ENCODE assay signal across 1 cellular context in the genomic region with DNA sequence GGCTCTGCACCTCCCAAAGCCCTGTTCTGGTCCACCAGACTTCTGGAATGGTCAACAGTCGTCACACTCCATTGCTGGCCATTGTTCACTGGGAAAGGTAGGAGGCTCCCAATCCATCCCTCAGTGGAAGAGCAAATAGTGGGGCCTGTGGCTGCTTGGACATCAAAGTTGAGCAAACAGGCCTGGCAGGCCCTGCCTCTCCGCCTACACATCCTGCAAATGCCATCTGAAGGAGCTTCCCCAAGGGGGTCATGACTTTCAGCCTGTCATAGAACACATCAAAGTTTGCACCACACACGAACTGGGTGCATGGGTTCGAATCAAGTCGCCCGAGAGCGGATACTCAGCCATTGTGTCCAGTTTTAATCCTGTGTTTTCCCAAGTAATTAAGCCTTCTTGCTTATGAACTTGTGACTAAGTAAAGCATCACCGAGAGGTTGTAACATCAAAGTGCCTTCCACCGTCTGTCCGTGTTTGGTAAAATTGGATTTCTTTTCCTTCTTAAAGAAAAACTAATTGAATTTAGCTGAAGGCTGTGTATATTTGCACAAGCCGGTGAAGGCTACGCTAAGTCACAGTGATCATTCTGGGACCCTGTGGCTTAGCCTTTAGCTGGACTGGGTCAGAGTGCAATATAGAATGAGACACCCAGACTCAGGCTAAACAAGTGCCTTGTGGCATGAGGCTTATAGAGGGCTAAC.
TF ChIP-seq lines count a peak whose summit lies in the region.

No MANE protein-coding gene starts in this region.

TF ChIP-seq in HepG2, 621 proteins besides CTCF, POLR2A, EP300 and RAD21 (continued from another document and continues in another):
- no peak for TF ChIP-seq ZNF790 (CRISPR knock-in tag; IDR thresholded peaks at IDR 0.05; ENCODE audit: borderline replicate concordance)
- no peak for TF ChIP-seq RBM22 (optimal IDR thresholded peaks at IDR 0.05; ENCODE audit: low read length)
- TF ChIP-seq ZNF543 (CRISPR knock-in tag; IDR thresholded peaks at IDR 0.05) = 0 out of 2 replicates have a peak, but pooled peaks have one; percentile 43
- peak; percentile 70 for TF ChIP-seq HNF4A (CRISPR knock-in tag; IDR thresholded peaks at IDR 0.05)
- 0 out of 2 replicates have a peak, but pooled peaks have one; percentile 53 for TF ChIP-seq HNRNPL (IDR thresholded peaks at IDR 0.05; ENCODE audit: low read depth, low read length)
- TF ChIP-seq, protein P1, sequence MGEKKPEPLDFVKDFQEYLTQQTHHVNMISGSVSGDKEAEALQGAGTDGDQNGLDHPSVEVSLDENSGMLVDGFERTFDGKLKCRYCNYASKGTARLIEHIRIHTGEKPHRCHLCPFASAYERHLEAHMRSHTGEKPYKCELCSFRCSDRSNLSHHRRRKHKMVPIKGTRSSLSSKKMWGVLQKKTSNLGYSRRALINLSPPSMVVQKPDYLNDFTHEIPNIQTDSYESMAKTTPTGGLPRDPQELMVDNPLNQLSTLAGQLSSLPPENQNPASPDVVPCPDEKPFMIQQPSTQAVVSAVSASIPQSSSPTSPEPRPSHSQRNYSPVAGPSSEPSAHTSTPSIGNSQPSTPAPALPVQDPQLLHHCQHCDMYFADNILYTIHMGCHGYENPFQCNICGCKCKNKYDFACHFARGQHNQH (CRISPR knock-in tag; IDR thresholded peaks at IDR 0.05) = peak; percentile 85
- TF ChIP-seq ZFP37 (CRISPR knock-in tag; IDR thresholded peaks at IDR 0.05; ENCODE audit: borderline replicate concordance) = no peak
- no peak for TF ChIP-seq RFX5 (IDR thresholded peaks at IDR 0.05; ENCODE audit: low read depth, low read length)
- TF ChIP-seq, protein P2, sequence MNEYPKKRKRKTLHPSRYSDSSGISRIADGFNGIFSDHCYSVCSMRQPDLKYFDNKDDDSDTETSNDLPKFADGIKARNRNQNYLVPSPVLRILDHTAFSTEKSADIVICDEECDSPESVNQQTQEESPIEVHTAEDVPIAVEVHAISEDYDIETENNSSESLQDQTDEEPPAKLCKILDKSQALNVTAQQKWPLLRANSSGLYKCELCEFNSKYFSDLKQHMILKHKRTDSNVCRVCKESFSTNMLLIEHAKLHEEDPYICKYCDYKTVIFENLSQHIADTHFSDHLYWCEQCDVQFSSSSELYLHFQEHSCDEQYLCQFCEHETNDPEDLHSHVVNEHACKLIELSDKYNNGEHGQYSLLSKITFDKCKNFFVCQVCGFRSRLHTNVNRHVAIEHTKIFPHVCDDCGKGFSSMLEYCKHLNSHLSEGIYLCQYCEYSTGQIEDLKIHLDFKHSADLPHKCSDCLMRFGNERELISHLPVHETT (CRISPR knock-in tag; conservative IDR thresholded peaks at IDR 0.05) = peak; percentile 69; the same call in 1 of the 2 replicates
- no peak for TF ChIP-seq TEAD2 (CRISPR knock-in tag; IDR thresholded peaks at IDR 0.05)
- TF ChIP-seq PAX8 (CRISPR knock-in tag; IDR thresholded peaks at IDR 0.05; ENCODE audit: borderline replicate concordance) = no peak
- no peak for TF ChIP-seq KLF11 (CRISPR knock-in tag; IDR thresholded peaks at IDR 0.05)
- no peak for TF ChIP-seq GATAD1 (CRISPR knock-in tag; IDR thresholded peaks at IDR 0.05)
- peak; percentile 86 for TF ChIP-seq ZNF614 (CRISPR knock-in tag; IDR thresholded peaks at IDR 0.05; ENCODE audit: borderline replicate concordance)
- TF ChIP-seq HOXA9 (CRISPR knock-in tag; IDR thresholded peaks at IDR 0.05; ENCODE audit: borderline replicate concordance) = no peak
- peak; percentile 76 for TF ChIP-seq ZMYM3 (CRISPR knock-in tag; IDR thresholded peaks at IDR 0.05)
- peak; percentile 88 for TF ChIP-seq TBX2 (CRISPR knock-in tag; IDR thresholded peaks at IDR 0.05; ENCODE audit: borderline replicate concordance)
- no peak for TF ChIP-seq STAT5B (CRISPR knock-in tag; IDR thresholded peaks at IDR 0.05)
- TF ChIP-seq FOXC1 (CRISPR knock-in tag; IDR thresholded peaks at IDR 0.05; ENCODE audit: borderline replicate concordance) = peak; percentile 49; the same call in 1 of the 2 replicates
- TF ChIP-seq ZNF446 (CRISPR knock-in tag; IDR thresholded peaks at IDR 0.05) = no peak
- TF ChIP-seq, protein P3, sequence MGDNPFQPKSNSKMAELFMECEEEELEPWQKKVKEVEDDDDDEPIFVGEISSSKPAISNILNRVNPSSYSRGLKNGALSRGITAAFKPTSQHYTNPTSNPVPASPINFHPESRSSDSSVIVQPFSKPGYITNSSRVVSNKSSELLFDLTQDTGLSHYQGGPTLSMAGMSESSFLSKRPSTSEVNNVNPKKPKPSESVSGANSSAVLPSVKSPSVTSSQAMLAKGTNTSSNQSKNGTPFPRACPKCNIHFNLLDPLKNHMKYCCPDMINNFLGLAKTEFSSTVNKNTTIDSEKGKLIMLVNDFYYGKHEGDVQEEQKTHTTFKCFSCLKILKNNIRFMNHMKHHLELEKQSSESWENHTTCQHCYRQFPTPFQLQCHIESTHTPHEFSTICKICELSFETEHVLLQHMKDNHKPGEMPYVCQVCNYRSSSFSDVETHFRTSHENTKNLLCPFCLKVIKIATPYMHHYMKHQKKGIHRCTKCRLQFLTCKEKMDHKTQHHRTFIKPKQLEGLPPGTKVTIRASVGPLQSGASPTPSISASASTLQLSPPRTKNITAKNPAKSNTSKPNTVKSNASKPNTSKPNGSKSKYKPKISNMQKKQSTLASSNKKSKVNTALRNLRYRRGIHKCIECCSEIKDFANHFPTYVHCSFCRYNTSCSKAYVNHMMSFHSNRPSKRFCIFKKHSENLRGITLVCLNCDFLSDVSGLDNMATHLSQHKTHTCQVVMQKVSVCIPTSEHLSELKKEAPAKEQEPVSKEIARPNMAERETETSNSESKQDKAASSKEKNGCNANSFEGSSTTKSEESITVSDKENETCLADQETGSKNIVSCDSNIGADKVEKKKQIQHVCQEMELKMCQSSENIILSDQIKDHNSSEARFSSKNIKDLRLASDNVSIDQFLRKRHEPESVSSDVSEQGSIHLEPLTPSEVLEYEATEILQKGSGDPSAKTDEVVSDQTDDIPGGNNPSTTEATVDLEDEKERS (CRISPR knock-in tag; IDR thresholded peaks at IDR 0.05) = no peak; the same call in 1 of the 2 replicates
- no peak for TF ChIP-seq ZNF326 (CRISPR knock-in tag; IDR thresholded peaks at IDR 0.05; ENCODE audit: borderline replicate concordance)
- TF ChIP-seq ARNT2 (CRISPR knock-in tag; IDR thresholded peaks at IDR 0.05; ENCODE audit: low read depth) = peak; percentile 61; the same call in 1 of the 2 replicates
- TF ChIP-seq, protein P4, sequence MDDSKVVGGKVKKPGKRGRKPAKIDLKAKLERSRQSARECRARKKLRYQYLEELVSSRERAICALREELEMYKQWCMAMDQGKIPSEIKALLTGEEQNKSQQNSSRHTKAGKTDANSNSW (CRISPR knock-in tag; IDR thresholded peaks at IDR 0.05; ENCODE audit: borderline replicate concordance) = no peak
- TF ChIP-seq ZNF839 (CRISPR knock-in tag; IDR thresholded peaks at IDR 0.05; ENCODE audit: borderline replicate concordance) = no peak
- TF ChIP-seq PTBP1 (IDR thresholded peaks at IDR 0.05; ENCODE audit: low read depth, low read length, poor library complexity, severe bottlenecking) = no peak
- no peak for TF ChIP-seq SMARCC2 (IDR thresholded peaks at IDR 0.05)
- TF ChIP-seq, protein P5, sequence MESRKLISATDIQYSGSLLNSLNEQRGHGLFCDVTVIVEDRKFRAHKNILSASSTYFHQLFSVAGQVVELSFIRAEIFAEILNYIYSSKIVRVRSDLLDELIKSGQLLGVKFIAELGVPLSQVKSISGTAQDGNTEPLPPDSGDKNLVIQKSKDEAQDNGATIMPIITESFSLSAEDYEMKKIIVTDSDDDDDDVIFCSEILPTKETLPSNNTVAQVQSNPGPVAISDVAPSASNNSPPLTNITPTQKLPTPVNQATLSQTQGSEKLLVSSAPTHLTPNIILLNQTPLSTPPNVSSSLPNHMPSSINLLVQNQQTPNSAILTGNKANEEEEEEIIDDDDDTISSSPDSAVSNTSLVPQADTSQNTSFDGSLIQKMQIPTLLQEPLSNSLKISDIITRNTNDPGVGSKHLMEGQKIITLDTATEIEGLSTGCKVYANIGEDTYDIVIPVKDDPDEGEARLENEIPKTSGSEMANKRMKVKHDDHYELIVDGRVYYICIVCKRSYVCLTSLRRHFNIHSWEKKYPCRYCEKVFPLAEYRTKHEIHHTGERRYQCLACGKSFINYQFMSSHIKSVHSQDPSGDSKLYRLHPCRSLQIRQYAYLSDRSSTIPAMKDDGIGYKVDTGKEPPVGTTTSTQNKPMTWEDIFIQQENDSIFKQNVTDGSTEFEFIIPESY (CRISPR knock-in tag; IDR thresholded peaks at IDR 0.05) = no peak
- TF ChIP-seq SYNCRIP (IDR thresholded peaks at IDR 0.05; ENCODE audit: insufficient read depth, low read depth, low read length) = no peak
- TF ChIP-seq ZNF558 (CRISPR knock-in tag; IDR thresholded peaks at IDR 0.05; ENCODE audit: borderline replicate concordance) = no peak
- TF ChIP-seq AKAP8 (CRISPR knock-in tag; IDR thresholded peaks at IDR 0.05) = peak; percentile 71; the same call in 1 of the 2 replicates
- no peak for TF ChIP-seq ZFP41 (CRISPR knock-in tag; IDR thresholded peaks at IDR 0.05; ENCODE audit: borderline replicate concordance)
- TF ChIP-seq, protein P6, sequence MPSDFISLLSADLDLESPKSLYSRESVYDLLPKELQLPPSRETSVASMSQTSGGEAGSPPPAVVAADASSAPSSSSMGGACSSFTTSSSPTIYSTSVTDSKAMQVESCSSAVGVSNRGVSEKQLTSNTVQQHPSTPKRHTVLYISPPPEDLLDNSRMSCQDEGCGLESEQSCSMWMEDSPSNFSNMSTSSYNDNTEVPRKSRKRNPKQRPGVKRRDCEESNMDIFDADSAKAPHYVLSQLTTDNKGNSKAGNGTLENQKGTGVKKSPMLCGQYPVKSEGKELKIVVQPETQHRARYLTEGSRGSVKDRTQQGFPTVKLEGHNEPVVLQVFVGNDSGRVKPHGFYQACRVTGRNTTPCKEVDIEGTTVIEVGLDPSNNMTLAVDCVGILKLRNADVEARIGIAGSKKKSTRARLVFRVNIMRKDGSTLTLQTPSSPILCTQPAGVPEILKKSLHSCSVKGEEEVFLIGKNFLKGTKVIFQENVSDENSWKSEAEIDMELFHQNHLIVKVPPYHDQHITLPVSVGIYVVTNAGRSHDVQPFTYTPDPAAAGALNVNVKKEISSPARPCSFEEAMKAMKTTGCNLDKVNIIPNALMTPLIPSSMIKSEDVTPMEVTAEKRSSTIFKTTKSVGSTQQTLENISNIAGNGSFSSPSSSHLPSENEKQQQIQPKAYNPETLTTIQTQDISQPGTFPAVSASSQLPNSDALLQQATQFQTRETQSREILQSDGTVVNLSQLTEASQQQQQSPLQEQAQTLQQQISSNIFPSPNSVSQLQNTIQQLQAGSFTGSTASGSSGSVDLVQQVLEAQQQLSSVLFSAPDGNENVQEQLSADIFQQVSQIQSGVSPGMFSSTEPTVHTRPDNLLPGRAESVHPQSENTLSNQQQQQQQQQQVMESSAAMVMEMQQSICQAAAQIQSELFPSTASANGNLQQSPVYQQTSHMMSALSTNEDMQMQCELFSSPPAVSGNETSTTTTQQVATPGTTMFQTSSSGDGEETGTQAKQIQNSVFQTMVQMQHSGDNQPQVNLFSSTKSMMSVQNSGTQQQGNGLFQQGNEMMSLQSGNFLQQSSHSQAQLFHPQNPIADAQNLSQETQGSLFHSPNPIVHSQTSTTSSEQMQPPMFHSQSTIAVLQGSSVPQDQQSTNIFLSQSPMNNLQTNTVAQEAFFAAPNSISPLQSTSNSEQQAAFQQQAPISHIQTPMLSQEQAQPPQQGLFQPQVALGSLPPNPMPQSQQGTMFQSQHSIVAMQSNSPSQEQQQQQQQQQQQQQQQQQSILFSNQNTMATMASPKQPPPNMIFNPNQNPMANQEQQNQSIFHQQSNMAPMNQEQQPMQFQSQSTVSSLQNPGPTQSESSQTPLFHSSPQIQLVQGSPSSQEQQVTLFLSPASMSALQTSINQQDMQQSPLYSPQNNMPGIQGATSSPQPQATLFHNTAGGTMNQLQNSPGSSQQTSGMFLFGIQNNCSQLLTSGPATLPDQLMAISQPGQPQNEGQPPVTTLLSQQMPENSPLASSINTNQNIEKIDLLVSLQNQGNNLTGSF (CRISPR knock-in tag; IDR thresholded peaks at IDR 0.05) = no peak
- TF ChIP-seq, protein P7, sequence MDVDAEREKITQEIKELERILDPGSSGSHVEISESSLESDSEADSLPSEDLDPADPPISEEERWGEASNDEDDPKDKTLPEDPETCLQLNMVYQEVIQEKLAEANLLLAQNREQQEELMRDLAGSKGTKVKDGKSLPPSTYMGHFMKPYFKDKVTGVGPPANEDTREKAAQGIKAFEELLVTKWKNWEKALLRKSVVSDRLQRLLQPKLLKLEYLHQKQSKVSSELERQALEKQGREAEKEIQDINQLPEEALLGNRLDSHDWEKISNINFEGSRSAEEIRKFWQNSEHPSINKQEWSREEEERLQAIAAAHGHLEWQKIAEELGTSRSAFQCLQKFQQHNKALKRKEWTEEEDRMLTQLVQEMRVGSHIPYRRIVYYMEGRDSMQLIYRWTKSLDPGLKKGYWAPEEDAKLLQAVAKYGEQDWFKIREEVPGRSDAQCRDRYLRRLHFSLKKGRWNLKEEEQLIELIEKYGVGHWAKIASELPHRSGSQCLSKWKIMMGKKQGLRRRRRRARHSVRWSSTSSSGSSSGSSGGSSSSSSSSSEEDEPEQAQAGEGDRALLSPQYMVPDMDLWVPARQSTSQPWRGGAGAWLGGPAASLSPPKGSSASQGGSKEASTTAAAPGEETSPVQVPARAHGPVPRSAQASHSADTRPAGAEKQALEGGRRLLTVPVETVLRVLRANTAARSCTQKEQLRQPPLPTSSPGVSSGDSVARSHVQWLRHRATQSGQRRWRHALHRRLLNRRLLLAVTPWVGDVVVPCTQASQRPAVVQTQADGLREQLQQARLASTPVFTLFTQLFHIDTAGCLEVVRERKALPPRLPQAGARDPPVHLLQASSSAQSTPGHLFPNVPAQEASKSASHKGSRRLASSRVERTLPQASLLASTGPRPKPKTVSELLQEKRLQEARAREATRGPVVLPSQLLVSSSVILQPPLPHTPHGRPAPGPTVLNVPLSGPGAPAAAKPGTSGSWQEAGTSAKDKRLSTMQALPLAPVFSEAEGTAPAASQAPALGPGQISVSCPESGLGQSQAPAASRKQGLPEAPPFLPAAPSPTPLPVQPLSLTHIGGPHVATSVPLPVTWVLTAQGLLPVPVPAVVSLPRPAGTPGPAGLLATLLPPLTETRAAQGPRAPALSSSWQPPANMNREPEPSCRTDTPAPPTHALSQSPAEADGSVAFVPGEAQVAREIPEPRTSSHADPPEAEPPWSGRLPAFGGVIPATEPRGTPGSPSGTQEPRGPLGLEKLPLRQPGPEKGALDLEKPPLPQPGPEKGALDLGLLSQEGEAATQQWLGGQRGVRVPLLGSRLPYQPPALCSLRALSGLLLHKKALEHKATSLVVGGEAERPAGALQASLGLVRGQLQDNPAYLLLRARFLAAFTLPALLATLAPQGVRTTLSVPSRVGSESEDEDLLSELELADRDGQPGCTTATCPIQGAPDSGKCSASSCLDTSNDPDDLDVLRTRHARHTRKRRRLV (CRISPR knock-in tag; IDR thresholded peaks at IDR 0.05) = no peak
- no peak for TF ChIP-seq RAD51 (IDR thresholded peaks at IDR 0.05; ENCODE audit: borderline replicate concordance)
- no peak for TF ChIP-seq RARG (CRISPR knock-in tag; IDR thresholded peaks at IDR 0.05; ENCODE audit: low read depth)
- TF ChIP-seq ELF3 (CRISPR knock-in tag; IDR thresholded peaks at IDR 0.05) = peak; percentile 70
- TF ChIP-seq NFIC (IDR thresholded peaks at IDR 0.05; ENCODE audit: low read length) = peak; percentile 75
